In the genomic region with DNA sequence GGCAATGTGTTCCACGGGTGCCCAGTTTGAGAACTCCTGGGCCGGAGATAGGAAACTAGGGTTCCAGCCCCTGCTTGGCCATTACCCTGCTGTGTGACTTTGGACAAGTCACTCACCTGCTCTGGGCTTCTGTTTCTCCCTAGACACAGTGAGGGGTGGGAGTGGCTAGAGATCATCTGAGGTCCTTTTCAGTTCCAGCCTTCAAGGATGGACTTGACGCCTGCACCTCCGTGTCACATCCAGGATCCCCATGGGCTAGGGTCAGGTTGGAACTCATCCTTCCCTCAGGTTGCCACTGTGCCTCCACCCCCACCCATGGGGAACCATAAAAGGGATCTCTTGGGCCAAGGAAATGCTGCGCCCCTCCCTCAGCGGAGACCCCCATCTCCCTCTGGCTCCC, we compare ENCODE assay signal across 15 cellular contexts.
DNase-seq lines count a peak whose midpoint lies in the region; ATAC-seq and FAIRE-seq lines count a peak whose summit lies in the region.
"Had no signal": no experiment of that assay in that cellular context is flagged by ENCODE, and none has a peak within 500 bp of the region (broad histone marks: within the 10 kb centered on the region; RNA-seq: fewer than 3 reads in every experiment).

No MANE protein-coding gene starts in this region.

- H3K9me3 ChIP-seq in right cardiac atrium (ENCODE audit: control insufficient read depth, low read length): no peaks in the 10 kb centered on the region
- H3K9me3 ChIP-seq in adipocyte (ENCODE audit: control insufficient read depth, low read length): no peaks in the 10 kb centered on the region
- no peaks in the 10 kb centered on the region for H3K9me3 ChIP-seq in mesenchymal stem cell (ENCODE audit: control insufficient read depth, low read length)
- H3K9me3 ChIP-seq: Caco-2 had no signal

- H2AK5ac ChIP-seq in mesenchymal stem cell (ENCODE audit: low read length, severe bottlenecking): peak overlapping the region; percentile 40

- no peaks in the 10 kb centered on the region for H3K27me3 ChIP-seq in right cardiac atrium (ENCODE audit: control insufficient read depth, insufficient read depth)
- H3K27me3 ChIP-seq in adipocyte (replicated peaks; ENCODE audit: control insufficient read depth, insufficient read depth, low read length): no peaks in the 10 kb centered on the region
- H3K27me3 ChIP-seq in mesenchymal stem cell (ENCODE audit: control insufficient read depth in 1 of 2, insufficient read depth in 1 of 2, low read length in 2 of 2): no peaks in the 10 kb centered on the region

- no peak overlapping the region for H3K18ac ChIP-seq in mesenchymal stem cell (ENCODE audit: low read depth in 1 of 2, low read length in 2 of 2)

- H3K4me2 ChIP-seq in mesenchymal stem cell (ENCODE audit: low read length, poor library complexity, severe bottlenecking): no peak overlapping the region
- H3K4me2 ChIP-seq: PC-9 had no signal

- FAIRE-seq in urothelium cell line (lab: Jason Lieb, UNC): peak; percentile 23
- FAIRE-seq: GM12892 had no signal

- intact Hi-C loops in cardiac septum (cut with DNase I): no loop called here
- intact Hi-C loops in right cardiac atrium (cut with DNase I): no loop called here

- no peak overlapping the region for H3K4me3 ChIP-seq in right cardiac atrium (ENCODE audit: low read length)
- no peak overlapping the region for H3K4me3 ChIP-seq in adipocyte (ENCODE audit: low read length)
- no peak overlapping the region for H3K4me3 ChIP-seq in mesenchymal stem cell (ENCODE audit: insufficient read depth in 1 of 2, low read depth in 1 of 2, low read length in 2 of 2)
- H3K4me3 ChIP-seq: PC-9 had no signal

- H3K14ac ChIP-seq in mesenchymal stem cell (ENCODE audit: low read length in 2 of 2): no peak overlapping the region

- H3K27ac ChIP-seq in right cardiac atrium (ENCODE audit: low read length): no peak overlapping the region
- H3K27ac ChIP-seq in mesenchymal stem cell (ENCODE audit: low read length, poor library complexity, severe bottlenecking): no peak overlapping the region
- H3K27ac ChIP-seq: PC-9 had no signal

- no peak overlapping the region for H3K4ac ChIP-seq in mesenchymal stem cell (ENCODE audit: low read depth in 1 of 2, low read length in 2 of 2)

- no peak overlapping the region for H4K8ac ChIP-seq in mesenchymal stem cell (ENCODE audit: low read length)

- H3K23ac ChIP-seq in mesenchymal stem cell (ENCODE audit: low read length in 2 of 2): no peak overlapping the region

- H3K9ac ChIP-seq in adipocyte (ENCODE audit: low read length) (peak overlapping the region; percentile 3), mesenchymal stem cell (ENCODE audit: low read length) (peak overlapping the region; percentile 23)

- no peak overlapping the region for H2BK15ac ChIP-seq in mesenchymal stem cell (ENCODE audit: low read depth, poor library complexity, severe bottlenecking)

- H4K91ac ChIP-seq in mesenchymal stem cell (ENCODE audit: low read length): no peak overlapping the region

- DNase-seq in cardiac septum (ENCODE audit: low spot score) (peak; percentile 33), right cardiac atrium (no peak), adipocyte (ENCODE audit: low read depth) (no peak), mesenchymal stem cell (no peak), urothelium cell line (ENCODE audit: low spot score) (no peak), GF-D8 (lab: John Stamatoyannopoulos, UW) (no peak), NCI-H1105 (lab: John Stamatoyannopoulos, UW) (no peak)
- DNase-seq: Caco-2, GOT3, HFFc6, NCI-H1930, NCI-H2171, NCI-H774, PC-9 had no signal

- ATAC-seq in right cardiac atrium: no peak

- H2BK5ac ChIP-seq in mesenchymal stem cell (ENCODE audit: low read depth, low read length, poor library complexity, severe bottlenecking): no peak overlapping the region

- 81% methylated on average over 6 of the region's 6 CpGs for WGBS in right cardiac atrium
- over 99% methylated on average over 4 of the region's 6 CpGs for WGBS in mesenchymal stem cell

- H3K4me1 ChIP-seq in right cardiac atrium (ENCODE audit: control insufficient read depth, insufficient read depth, low read length) (peaks cover 22% of the 10 kb centered on the region), adipocyte (ENCODE audit: control insufficient read depth, insufficient read depth, low read length) (peaks cover 48% of the 10 kb centered on the region), mesenchymal stem cell (ENCODE audit: control insufficient read depth, insufficient read depth, low read depth, low read length) (peaks cover 27% of the 10 kb centered on the region)

- H3K36me3 ChIP-seq in adipocyte (ENCODE audit: control insufficient read depth, insufficient read depth, low read length, severe bottlenecking) (no peaks in the 10 kb centered on the region), mesenchymal stem cell (ENCODE audit: control insufficient read depth in 1 of 2, insufficient read depth in 2 of 2, low read depth in 1 of 2, low read length in 2 of 2) (peaks cover 3 to 5% of the 10 kb centered on the region in 2 experiments)

- no peak overlapping the region for H2AFZ ChIP-seq in mesenchymal stem cell (ENCODE audit: low read depth, low read length)
- H2AFZ ChIP-seq: PC-9 had no signal

- H3K79me1 ChIP-seq in mesenchymal stem cell (replicated peaks; ENCODE audit: low read length, poor library complexity, severe bottlenecking): no peaks in the 10 kb centered on the region

- no peak overlapping the region for H2BK120ac ChIP-seq in mesenchymal stem cell (ENCODE audit: low read depth, low read length)

- no peak overlapping the region for H2BK12ac ChIP-seq in mesenchymal stem cell (ENCODE audit: low read length in 2 of 2)
